ENCODE assay signal across 26 cellular contexts in the genomic region with DNA sequence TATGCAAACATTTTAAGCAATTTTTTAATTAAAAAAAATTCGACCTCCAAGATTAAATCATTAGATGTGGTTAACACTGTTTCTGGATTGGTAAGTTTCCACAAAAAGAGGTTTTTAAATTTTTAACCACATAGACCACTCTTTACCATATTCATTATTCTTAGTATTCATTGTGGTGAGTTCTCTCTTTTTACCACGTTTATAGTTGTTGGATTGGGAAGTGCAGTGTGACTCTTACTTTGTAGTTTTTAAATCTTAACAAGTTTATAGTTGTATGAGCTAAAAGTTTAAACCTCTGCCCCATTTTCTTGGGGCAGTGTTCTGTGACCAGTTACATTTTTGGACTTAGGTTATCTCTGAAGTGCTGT. TPM values are rescaled to one million over a fixed set of nuclear protein-coding genes. Genes with fewer than 3 reads are reported as not detected.
DNase-seq lines count a peak whose midpoint lies in the region; ATAC-seq and TF ChIP-seq lines count a peak whose summit lies in the region.
"Had no signal": no experiment of that assay in that cellular context is flagged by ENCODE, and none has a peak within 500 bp of the region (broad histone marks: within the 10 kb centered on the region; RNA-seq: fewer than 3 reads in every experiment).

No MANE protein-coding gene starts in this region.

- intact Hi-C loops in heart left ventricle (cut with DNase I), result loop anchor here in 8 of 10 donors (10.0 kb wide), 3 partner anchors 65 to 185 kb away; no protein-coding TSS in a partner anchor
- intact Hi-C loops in left cardiac atrium (cut with DNase I), result loop anchor here in 1 of 2 donors (10.0 kb wide), 1 partner anchor 185 kb away; no protein-coding TSS in a partner anchor

- no peak for TF ChIP-seq POLR2A in heart left ventricle (IDR thresholded peaks at IDR 0.05)

- peak overlapping the region; percentile 42 for H3K27ac Mint-ChIP-seq in stimulated activated effector memory CD8-positive, alpha-beta T cell treated with anti-CD3 and anti-CD28 coated beads, Interleukin-12 subunit alpha, Interleukin-12 subunit beta, amount 100 ng/mL, for 72 hours

- no peaks in the 10 kb centered on the region for H3K27me3 ChIP-seq in heart left ventricle
- H3K27me3 ChIP-seq: BE2C, neutrophil had no signal

- no peak overlapping the region for H3K9ac ChIP-seq in SK-N-MC (ENCODE audit: insufficient read length)

- H3K9me3 ChIP-seq in heart left ventricle, result no peaks in the 10 kb centered on the region
- no peaks in the 10 kb centered on the region for H3K9me3 ChIP-seq in SK-N-MC (ENCODE audit: low read depth, low read length)
- H3K9me3 ChIP-seq: BE2C, neutrophil, prostate gland had no signal

- H3K4me3 ChIP-seq in heart left ventricle (no peak overlapping the region), SK-N-MC (no peak overlapping the region)
- H3K4me3 ChIP-seq: prostate gland had no signal

- H3K36me3 ChIP-seq in heart left ventricle (peaks cover 0 to 99% (median 92%) of the 10 kb centered on the region in 9 donors), SK-N-MC (ENCODE audit: insufficient read depth, low read length) (peaks cover 96% of the 10 kb centered on the region)

- ATAC-seq in heart left ventricle, result no peak
- no peak for ATAC-seq in left cardiac atrium
- no peak for ATAC-seq in stimulated activated effector memory CD8-positive, alpha-beta T cell treated with anti-CD3 and anti-CD28 coated beads, Interleukin-12 subunit alpha, Interleukin-12 subunit beta, amount 100 ng/mL, for 72 hours
- ATAC-seq: esophagus mucosa had no signal

- H3K4me1 Mint-ChIP-seq in stimulated activated effector memory CD8-positive, alpha-beta T cell treated with anti-CD3 and anti-CD28 coated beads, Interleukin-12 subunit alpha, Interleukin-12 subunit beta, amount 100 ng/mL, for 72 hours, result peaks cover 39% of the 10 kb centered on the region

- TF ChIP-seq CTCF in heart left ventricle (IDR thresholded peaks at IDR 0.05), result no peak

- H3K36me3 Mint-ChIP-seq in stimulated activated effector memory CD8-positive, alpha-beta T cell treated with anti-CD3 and anti-CD28 coated beads, Interleukin-12 subunit alpha, Interleukin-12 subunit beta, amount 100 ng/mL, for 72 hours, result peaks cover 100% of the 10 kb centered on the region

- DNase-seq in heart left ventricle, result no peak
- DNase-seq in left cardiac atrium, result no peak
- no peak for DNase-seq in SK-N-MC (ENCODE audit: low read depth, low spot score)
- DNase-seq in epithelial cell of prostate (ENCODE audit: low read depth, low spot score), result no peak
- DNase-seq in stimulated activated effector memory CD8-positive, alpha-beta T cell treated with anti-CD3 and anti-CD28 coated beads, Interleukin-12 subunit alpha, Interleukin-12 subunit beta, amount 100 ng/mL, for 72 hours (ENCODE audit: low spot score in 2 of 2), result no peak
- DNase-seq in NCI-H774 (lab: John Stamatoyannopoulos, UW), result no peak
- DNase-seq in NCI-H1417 (lab: John Stamatoyannopoulos, UW), result no peak
- DNase-seq in activated CD4-positive, CD25-positive, alpha-beta regulatory T cell (lab: John Stamatoyannopoulos, UW), result no peak
- DNase-seq: activated B cell treated with CpG ODN at 0.5 μM for 24 hours; activated CD4-positive, alpha-beta T cell treated with anti-CD3 and anti-CD28 coated beads, Interleukin-2, amount 50 U/mL, for 4 hours; activated gamma-delta T cell treated with Interleukin-2 at 50 U/mL for 16 hours; amniotic stem cell; BE2C; foreskin melanocyte; hippocampal formation; left colon; NCI-H1694 treated with DMSO at 0.1 percent for 48 hours; NCI-H2171 treated with DMSO at 0.1 percent for 48 hours; NCI-H524; NK-92 treated with Interleukin-12 subunit alpha and Interleukin-12 subunit beta, amount 100 ng/mL, for 24 hours; SIG-M5; SW 1271; trophoblast cell had no signal

- peak overlapping the region in 8 of 12 donors; percentile 10 to 99 (median 68) for H3K27ac ChIP-seq in heart left ventricle
- H3K27ac ChIP-seq in SK-N-MC, result peak overlapping the region; percentile 50; the same call in 1 of the 2 replicates
- H3K27ac ChIP-seq in epithelial cell of prostate, result peak overlapping the region; percentile 94
- H3K27ac ChIP-seq: neutrophil had no signal

- H3K4me1 ChIP-seq in heart left ventricle, result peaks cover 0 to 83% (median 49%) of the 10 kb centered on the region in 12 donors
- H3K4me1 ChIP-seq: BE2C had no signal

- 28 to 35% (median 31%) methylated on average over 2 of the region's 2 CpGs for WGBS in heart left ventricle, 4 donors

- no peaks in the 10 kb centered on the region for H3K9me3 Mint-ChIP-seq in stimulated activated effector memory CD8-positive, alpha-beta T cell treated with anti-CD3 and anti-CD28 coated beads, Interleukin-12 subunit alpha, Interleukin-12 subunit beta, amount 100 ng/mL, for 72 hours
- H3K9me3 Mint-ChIP-seq: activated B cell treated with CpG ODN at 0.5 μM for 24 hours had no signal

- peak overlapping the region; percentile 3 for H3K4me3 Mint-ChIP-seq in stimulated activated effector memory CD8-positive, alpha-beta T cell treated with anti-CD3 and anti-CD28 coated beads, Interleukin-12 subunit alpha, Interleukin-12 subunit beta, amount 100 ng/mL, for 72 hours
- H3K4me3 Mint-ChIP-seq: activated B cell treated with CpG ODN at 0.5 μM for 24 hours had no signal

RNA-seq across cellular contexts. Expression of a gene that starts 8.6 kb away (rescaled TPM):
- total RNA-seq in heart left ventricle (1,000 to 10,000 TPM; 1,194 to 2,963 (median 1,871) TPM), left cardiac atrium (1,000 to 10,000 TPM; 2,696 to 3,455 TPM)
- 1,000 to 10,000 TPM in 1 of 2 donors, 100 to 1,000 TPM in 1; 494 to 1,113 TPM for polyA plus RNA-seq in heart left ventricle
